In genomic region chr10:32960022-32960421, GRCh38 we compare ENCODE assay signal across 10 cellular contexts. TPM values are rescaled to one million over a fixed set of nuclear protein-coding genes. Genes with fewer than 3 reads are reported as not detected.
DNase-seq lines count a peak whose midpoint lies in the region; ATAC-seq and TF ChIP-seq lines count a peak whose summit lies in the region.
"Had no signal": no experiment of that assay in that cellular context is flagged by ENCODE, and none has a peak within 500 bp of the region (broad histone marks: within the 10 kb centered on the region; RNA-seq: fewer than 3 reads in every experiment).

No MANE protein-coding gene starts in this region.

- peak overlapping the region; percentile 92 for H3K4me3 Mint-ChIP-seq in activated T-helper 17 cell treated with anti-CD3 and anti-CD28 coated beads, Interleukin-2, amount 50 U/mL, for 72 hours

- peak overlapping the region in 9 of 12 donors; percentile 98 to 100 (median 99) for H3K27ac ChIP-seq in heart left ventricle
- H3K27ac ChIP-seq in transverse colon, result peak overlapping the region; percentile 96 to 99 (median 98)

- H3K4me1 ChIP-seq in heart left ventricle (peaks cover 0 to 72% (median 53%) of the 10 kb centered on the region in 12 donors), transverse colon (peaks cover 5 to 50% (median 36%) of the 10 kb centered on the region in 4 donors)

- no peak for TF ChIP-seq EP300 in transverse colon (IDR thresholded peaks at IDR 0.05; ENCODE audit: low read depth)

- H3K9me3 ChIP-seq in heart left ventricle (no peaks in the 10 kb centered on the region), iPS-18c (ENCODE audit: control insufficient read depth, insufficient read depth, low read length) (no peaks in the 10 kb centered on the region), transverse colon (no peaks in the 10 kb centered on the region)

- TF ChIP-seq POLR2A in heart left ventricle (IDR thresholded peaks at IDR 0.05) (no peak), transverse colon (IDR thresholded peaks at IDR 0.05) (no peak)

- TF ChIP-seq CTCF in heart left ventricle (IDR thresholded peaks at IDR 0.05) (no peak), transverse colon (IDR thresholded peaks at IDR 0.05) (no peak), GM13977 (IDR thresholded peaks at IDR 0.05; ENCODE audit: extremely low read depth, insufficient read depth, missing control alignments) (no peak)

- in situ Hi-C loops in transverse colon (cut with MboI; ENCODE audit: low pct_ligation_motif_present in 1 of 4, low pct_unique_long_range_greater_than_20kb in 1 of 4, low sequenced_read_pairs in 3 of 4) (no loop called here), GM13977 (cut with MboI; ENCODE audit: low pct_unique_long_range_greater_than_20kb, low sequenced_read_pairs, unreplicated experiment) (no loop called here)

- peak overlapping the region in 9 of 12 donors; percentile 71 to 100 (median 94) for H3K4me3 ChIP-seq in heart left ventricle
- H3K4me3 ChIP-seq in iPS-18c (ENCODE audit: insufficient read depth, low read depth, low read length), result peak overlapping the region; percentile 90; the same call in 1 of the 2 replicates
- peak overlapping the region in 2 of 4 donors; percentile 84 to 98 for H3K4me3 ChIP-seq in transverse colon

- H3K27me3 ChIP-seq in heart left ventricle, result no peaks in the 10 kb centered on the region
- H3K27me3 ChIP-seq in transverse colon, result no peaks in the 10 kb centered on the region

- H3K27ac Mint-ChIP-seq in activated T-helper 17 cell treated with anti-CD3 and anti-CD28 coated beads, Interleukin-2, amount 50 U/mL, for 72 hours, result no peak overlapping the region
- H3K27ac Mint-ChIP-seq: activated T-cell treated with anti-CD3 and anti-CD28 coated beads, Interleukin-2, amount 50 U/mL, for 72 hours had no signal

- peaks cover 25% of the 10 kb centered on the region for H3K36me3 Mint-ChIP-seq in activated T-helper 17 cell treated with anti-CD3 and anti-CD28 coated beads, Interleukin-2, amount 50 U/mL, for 72 hours (ENCODE audit: low read depth)

- no peak for ATAC-seq in heart left ventricle
- no peak for ATAC-seq in activated T-helper 17 cell treated with anti-CD3 and anti-CD28 coated beads, Interleukin-2, amount 50 U/mL, for 72 hours (replicated peaks)
- ATAC-seq: activated T-cell treated with anti-CD3 and anti-CD28 coated beads, Interleukin-2, amount 50 U/mL, for 72 hours had no signal

- intact Hi-C loops in heart left ventricle (cut with DNase I) (no loop called here), cardiac septum (cut with DNase I) (no loop called here), transverse colon (cut with DNase I; ENCODE audit: low total_unique reads) (no loop called here)

- H3K9me3 Mint-ChIP-seq in activated T-helper 17 cell treated with anti-CD3 and anti-CD28 coated beads, Interleukin-2, amount 50 U/mL, for 72 hours, result no peaks in the 10 kb centered on the region
- H3K9me3 Mint-ChIP-seq: activated T-cell treated with anti-CD3 and anti-CD28 coated beads, Interleukin-2, amount 50 U/mL, for 72 hours had no signal

- H3K36me3 ChIP-seq in heart left ventricle, result no peaks in the 10 kb centered on the region
- H3K36me3 ChIP-seq in transverse colon, result no peaks in the 10 kb centered on the region

- DNase-seq in heart left ventricle (no peak), cardiac septum (ENCODE audit: low spot score) (no peak), transverse colon (no peak), GM13977 (ENCODE audit: low spot score) (no peak), NCI-H226 (no peak)
- DNase-seq in activated CD4-positive, alpha-beta T cell treated with anti-CD3 and anti-CD28 coated beads for 1 hour, result no peak
- DNase-seq: activated T-cell treated with anti-CD3 and anti-CD28 coated beads, Interleukin-2, amount 50 U/mL, for 72 hours; NK-92 treated with Interleukin-12 subunit alpha and Interleukin-12 subunit beta, amount 100 ng/mL, for 24 hours had no signal

- 55 to 65% (median 59%) methylated on average over 4 of the region's 4 CpGs for WGBS in heart left ventricle, 4 donors
- WGBS in transverse colon (ENCODE audit: low coverage in 1 of 2), 2 donors, result 55 to 57% methylated on average over 4 of the region's 4 CpGs

- H3K4me1 Mint-ChIP-seq in activated T-helper 17 cell treated with anti-CD3 and anti-CD28 coated beads, Interleukin-2, amount 50 U/mL, for 72 hours, result peaks cover 14% of the 10 kb centered on the region

- H3K27me3 Mint-ChIP-seq in activated T-helper 17 cell treated with anti-CD3 and anti-CD28 coated beads, Interleukin-2, amount 50 U/mL, for 72 hours, result no peaks in the 10 kb centered on the region

RNA-seq across cellular contexts. Expression of gene ITGB1, which starts 2.0 kb away (rescaled TPM):
- 1,000 to 10,000 TPM in 1 of 9 donors, 100 to 1,000 TPM in 8; 542 to 1,594 (median 701) TPM for total RNA-seq in heart left ventricle
- polyA plus RNA-seq in heart left ventricle, result 1,000 to 10,000 TPM in 1 of 2 donors, 100 to 1,000 TPM in 1; 150 to 1,693 TPM
- total RNA-seq in cardiac septum, result 715 TPM
- total RNA-seq in activated T-helper 17 cell treated with anti-CD3 and anti-CD28 coated beads, Interleukin-2, amount 50 U/mL, for 72 hours, result 100 to 1,000 TPM; 125 to 126 TPM
- total RNA-seq in transverse colon, result 100 to 1,000 TPM; 135 to 362 (median 252) TPM
